Comparison of ENCODE assay signal across 8 cellular contexts in genomic region chr9:95092321-95093072, GRCh38.
DNase-seq lines count a peak whose midpoint lies in the region; ATAC-seq and TF ChIP-seq lines count a peak whose summit lies in the region.

No MANE protein-coding gene starts in this region.

- no peaks in the 10 kb centered on the region for H3K27me3 ChIP-seq in BJ (ENCODE audit: control insufficient read depth, insufficient read depth, low read length)
- no peaks in the 10 kb centered on the region for H3K27me3 ChIP-seq in NT2/D1 (ENCODE audit: insufficient read depth, insufficient read length)

- CTCF ChIA-PET in BJ (lab: Yijun Ruan, JAX), result interaction anchor here (0.6 to 1.6 kb wide), 4 partner anchors 35 to 134 kb away, joined by 3 to 11 read pairs (median 4); no protein-coding TSS in a partner anchor
- CTCF ChIA-PET in HEK293T (lab: Yijun Ruan, JAX), result no interaction called here

- no peaks in the 10 kb centered on the region for H3K9me3 ChIP-seq in NT2/D1 (ENCODE audit: insufficient read depth, low read length)

- H3K4me1 ChIP-seq in NT2/D1 (ENCODE audit: insufficient read depth, insufficient read length), result peaks cover 46% of the 10 kb centered on the region

- H3K4me3 ChIP-seq in BJ (ENCODE audit: low read depth, low read length), result no peak overlapping the region
- H3K4me3 ChIP-seq in NT2/D1 (ENCODE audit: insufficient read length, low read depth), result no peak overlapping the region

- peak overlapping the region; percentile 61 for H3K9ac ChIP-seq in NT2/D1 (ENCODE audit: insufficient read length, low read depth)

- no peak for ATAC-seq in HG03139 (IDR thresholded peaks at IDR 0.05; ENCODE audit: unreplicated experiment)

- DNase-seq in BJ (ENCODE audit: low read depth) (peak; percentile 65), NT2/D1 (ENCODE audit: low read depth, low spot score) (no peak), epidermal melanocyte (ENCODE audit: insufficient read length, low spot score) (peak; percentile 63), non-pigmented ciliary epithelial cell (ENCODE audit: low read depth) (peak; percentile 67), NCI-H1930 (lab: John Stamatoyannopoulos, UW) (no peak), HEK293T (ENCODE audit: extremely low spot score) (no peak)
- no peak for DNase-seq in stimulated activated CD4-positive, alpha-beta T cell treated with anti-CD3 and anti-CD28 coated beads, Interleukin-4, amount 100 ng/mL, for 4 hours

- POLR2A ChIA-PET in BJ (lab: Charles Lee) (no interaction called here), HEK293T (lab: Yijun Ruan, JAX) (interaction anchor here (0.6 kb wide), 1 partner anchor 23 kb away, joined by 3 read pairs; no protein-coding TSS in a partner anchor)

- H3K36me3 ChIP-seq in BJ (ENCODE audit: control insufficient read depth, insufficient read depth, low read length), result peaks cover 17% of the 10 kb centered on the region
- peaks cover 17% of the 10 kb centered on the region for H3K36me3 ChIP-seq in NT2/D1 (ENCODE audit: insufficient read depth, insufficient read length, low read length)

- TF ChIP-seq CTCF in BJ (IDR thresholded peaks at IDR 0.05; ENCODE audit: insufficient read depth, low read depth, low read length), result no peak

TF ChIP-seq in HEK293T, 16 proteins besides CTCF, POLR2A, EP300 and RAD21:
- TF ChIP-seq SUZ12 (IDR thresholded peaks at IDR 0.05) (no peak), SP1 (IDR thresholded peaks at IDR 0.05) (no peak), FOXA1 (IDR thresholded peaks at IDR 0.05) (no peak), PKNOX1 (IDR thresholded peaks at IDR 0.05) (no peak), L3MBTL2 (conservative IDR thresholded peaks at IDR 0.05) (no peak), NFRKB (IDR thresholded peaks at IDR 0.05) (no peak), ARNT (IDR thresholded peaks at IDR 0.05) (no peak), HDGF (IDR thresholded peaks at IDR 0.05; ENCODE audit: borderline replicate concordance) (no peak), LEF1 (IDR thresholded peaks at IDR 0.05; ENCODE audit: borderline replicate concordance) (no peak)
TF ChIP-seq in HEK293T: peak in this region for 0.

Comparison
In these comparisons a context has a peak if more than half of its experiments do, and no peak if none do; other contexts are left out.
1. DNase-seq: peak in BJ (single experiment), epidermal melanocyte (single experiment) and non-pigmented ciliary epithelial cell (single experiment); none in NT2/D1 (single experiment), stimulated activated CD4-positive, alpha-beta T cell treated with anti-CD3 and anti-CD28 coated beads, Interleukin-4, amount 100 ng/mL, for 4 hours (0 of 2), NCI-H1930 (0 of 2) and HEK293T (single experiment).